Comparison of ENCODE assay signal across 17 cellular contexts in the genomic region with DNA sequence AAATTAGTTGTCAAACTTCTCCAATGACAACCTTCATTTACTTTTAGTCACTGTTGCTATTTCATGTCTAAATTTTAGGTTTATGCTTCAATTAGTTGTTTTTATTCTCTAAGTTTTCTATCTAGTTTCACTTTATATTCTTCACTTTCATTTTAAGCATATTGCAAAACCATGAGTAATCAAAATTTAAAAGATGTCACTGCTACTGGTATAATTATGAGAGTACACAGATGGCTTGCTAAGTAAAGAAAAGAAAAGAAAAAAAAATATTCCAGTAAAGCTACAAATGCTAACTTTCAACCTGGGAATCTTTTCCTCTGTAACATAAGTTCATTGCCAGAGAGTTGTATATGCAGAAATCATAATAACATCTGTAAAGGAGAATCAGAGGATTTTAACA.
DNase-seq lines count a peak whose midpoint lies in the region; ATAC-seq and TF ChIP-seq lines count a peak whose summit lies in the region.
"Had no signal": no experiment of that assay in that cellular context is flagged by ENCODE, and none has a peak within 500 bp of the region (broad histone marks: within the 10 kb centered on the region; RNA-seq: fewer than 3 reads in every experiment).

No MANE protein-coding gene starts in this region.

- peak; percentile 17 for DNase-seq in fibroblast of mammary gland (ENCODE audit: low read depth)
- peak; percentile 3 for DNase-seq in myocyte (ENCODE audit: low read depth)
- no peak for DNase-seq in EL
- no peak for DNase-seq in central memory CD4-positive, alpha-beta T cell
- DNase-seq in HuH-7.5 (ENCODE audit: low spot score): no peak
- DNase-seq: 8988T, DND-41, GDM1, NCI-H187 treated with DMSO at 0.1 percent for 48 hours, NCI-H345, NCI-H526, RPMI8226, SIG-M5 had no signal

- H3K9ac ChIP-seq in OCI-LY1 (ENCODE audit: low read length): no peak overlapping the region
- H3K9ac ChIP-seq: BLaER1 treated with 17β-estradiol and CSF1 and Interleukin-3, amounts not matched to agents 10 nM and 100 nM had no signal

- peaks cover 30% of the 10 kb centered on the region for H3K9me3 ChIP-seq in OCI-LY1 (ENCODE audit: low read length)
- H3K9me3 ChIP-seq: BLaER1 treated with 17β-estradiol and CSF1 and Interleukin-3, amounts not matched to agents 10 nM and 100 nM had no signal

- TF ChIP-seq CTCF in OCI-LY1 (IDR thresholded peaks at IDR 0.05; ENCODE audit: low read length) (no peak), fibroblast of mammary gland (conservative IDR thresholded peaks at IDR 0.05; ENCODE audit: control insufficient read depth, insufficient read depth, low read depth, low read length) (no peak)

- H3K27me3 ChIP-seq in ACC112 (ENCODE audit: insufficient read depth, low read length): no peaks in the 10 kb centered on the region
- no peaks in the 10 kb centered on the region for H3K27me3 ChIP-seq in OCI-LY1 (ENCODE audit: insufficient read depth, low read length)
- H3K27me3 ChIP-seq: BLaER1 treated with 17β-estradiol and CSF1 and Interleukin-3, amounts not matched to agents 10 nM and 100 nM had no signal

- no peaks in the 10 kb centered on the region for H3F3A ChIP-seq in OCI-LY1 (ENCODE audit: insufficient read depth, low read length)

- H3K4me1 ChIP-seq in ACC112 (ENCODE audit: control insufficient read depth, insufficient read depth, low read length, unreplicated experiment) (peaks cover 7% of the 10 kb centered on the region), OCI-LY1 (ENCODE audit: insufficient read depth, low read length, severe bottlenecking) (peaks cover 5% of the 10 kb centered on the region)
- H3K4me1 ChIP-seq: BLaER1 treated with 17β-estradiol and CSF1 and Interleukin-3, amounts not matched to agents 10 nM and 100 nM had no signal

- H4K20me1 ChIP-seq in OCI-LY1 (ENCODE audit: insufficient read depth, low read length): no peaks in the 10 kb centered on the region
- H4K20me1 ChIP-seq: BLaER1 treated with 17β-estradiol and CSF1 and Interleukin-3, amounts not matched to agents 10 nM and 100 nM had no signal

- H3K9me2 ChIP-seq in OCI-LY1 (ENCODE audit: low read depth, low read length): no peaks in the 10 kb centered on the region

- H3K27ac ChIP-seq in ACC112 (ENCODE audit: low read depth, low read length) (no peak overlapping the region), OCI-LY1 (ENCODE audit: low read depth, low read length, poor library complexity, severe bottlenecking) (no peak overlapping the region)
- H3K27ac ChIP-seq: BLaER1 treated with 17β-estradiol and CSF1 and Interleukin-3, amounts not matched to agents 10 nM and 100 nM had no signal

- no peak for ATAC-seq in GM19328 (IDR thresholded peaks at IDR 0.05; ENCODE audit: unreplicated experiment)

- H3K36me3 ChIP-seq in ACC112 (ENCODE audit: insufficient read depth, low read length) (no peaks in the 10 kb centered on the region), OCI-LY1 (ENCODE audit: insufficient read depth, low read length) (0 out of 2 replicates have a peak, but pooled peaks cover 3% of the 10 kb centered on the region)
- H3K36me3 ChIP-seq: BLaER1 treated with 17β-estradiol and CSF1 and Interleukin-3, amounts not matched to agents 10 nM and 100 nM had no signal

- H3K4me3 ChIP-seq in ACC112 (ENCODE audit: low read depth, low read length) (peak overlapping the region; percentile 20), OCI-LY1 (ENCODE audit: low read depth, low read length, poor library complexity, severe bottlenecking) (no peak overlapping the region), fibroblast of mammary gland (ENCODE audit: control insufficient read depth, low read depth, low read length) (no peak overlapping the region)
- H3K4me3 ChIP-seq: BLaER1 treated with 17β-estradiol and CSF1 and Interleukin-3, amounts not matched to agents 10 nM and 100 nM had no signal

- H2AFZ ChIP-seq in ACC112 (ENCODE audit: low read length, unreplicated experiment) (peak overlapping the region; percentile 52), OCI-LY1 (ENCODE audit: low read length) (peak overlapping the region; percentile 94; the same call in 1 of the 2 replicates)

- H3K4me2 ChIP-seq in OCI-LY1 (ENCODE audit: low read length): no peak overlapping the region
- H3K4me2 ChIP-seq: BLaER1 treated with 17β-estradiol and CSF1 and Interleukin-3, amounts not matched to agents 10 nM and 100 nM had no signal

- H3K79me2 ChIP-seq in ACC112 (ENCODE audit: control insufficient read depth, insufficient read depth, low read length, unreplicated experiment) (no peaks in the 10 kb centered on the region), OCI-LY1 (ENCODE audit: insufficient read depth, low read length) (no peaks in the 10 kb centered on the region)

Comparison
In these comparisons a context has a peak if more than half of its experiments do, and no peak if none do; other contexts are left out.
1. DNase-seq: peak in fibroblast of mammary gland (single experiment) and myocyte (single experiment); none in EL (single experiment), central memory CD4-positive, alpha-beta T cell (single experiment) and HuH-7.5 (single experiment).